ENCODE assay signal across 15 cellular contexts in the genomic region with DNA sequence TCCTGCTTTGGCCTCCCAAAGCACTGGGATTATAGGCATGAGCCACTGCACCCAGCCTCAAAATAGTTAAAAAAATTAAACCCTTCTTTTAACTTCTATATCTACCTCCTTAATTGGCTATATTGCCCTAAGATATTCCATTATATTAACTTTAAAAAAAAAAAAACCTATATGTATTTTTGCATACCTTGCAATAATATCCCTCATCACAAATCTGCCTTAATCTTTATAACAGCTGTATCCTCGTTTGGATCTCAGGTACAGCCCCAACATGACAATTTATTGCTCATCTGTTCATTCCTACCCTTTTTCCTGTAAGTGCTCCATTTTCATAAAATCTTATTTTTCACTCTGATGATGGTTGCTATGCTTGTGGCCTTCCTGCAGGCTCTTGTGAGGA. TPM values are rescaled to one million over a fixed set of nuclear protein-coding genes. Genes with fewer than 3 reads are reported as not detected.
"Had no signal": no experiment of that assay in that cellular context is flagged by ENCODE, and none has a peak within 500 bp of the region (broad histone marks: within the 10 kb centered on the region; RNA-seq: fewer than 3 reads in every experiment).

No MANE protein-coding gene starts in this region.

- H3K27ac Mint-ChIP-seq: neural progenitor cell had no signal

- H3K27me3 ChIP-seq: adrenal gland, hepatocyte, neural progenitor cell, ovary, SJSA1, tibial artery had no signal

- H3K4me1 ChIP-seq: adrenal gland, neural progenitor cell, SJSA1, tibial artery had no signal

- H3K36me3 ChIP-seq: neural progenitor cell, ovary had no signal

- ATAC-seq: esophagus mucosa, left lobe of liver had no signal

- H3K4me1 Mint-ChIP-seq: neural progenitor cell had no signal

- H3K27ac ChIP-seq: adrenal gland, hepatocyte, neural progenitor cell, ovary, SJSA1 had no signal

- H3K9me3 Mint-ChIP-seq: neural progenitor cell had no signal

- H3K9me3 ChIP-seq: adrenal gland, ovary, SJSA1, tibial artery had no signal

- H3K4me3 Mint-ChIP-seq: neural progenitor cell had no signal

- H3K4me3 ChIP-seq: adrenal gland, hepatocyte, neural progenitor cell, ovary, SJSA1, tibial artery had no signal

- DNase-seq: activated CD4-positive, CD25-positive, alpha-beta regulatory T cell treated with anti-CD3 and anti-CD28 coated beads, Interleukin-2, amount 50 U/mL, for 72 hours; activated CD8-positive, alpha-beta memory T cell treated with anti-CD3 and anti-CD28 coated beads for 24 hours; activated effector memory CD4-positive, alpha-beta T cell treated with anti-CD3 and anti-CD28 coated beads, Interleukin-2, amount 50 U/mL, for 16 hours; adrenal gland; midbrain; ovary; stimulated activated CD4-positive, alpha-beta T cell treated with anti-CD3 and anti-CD28 coated beads, Interleukin-1b, Interleukin-23, amount 100 ng/mL, for 48 hours; T-helper 9 cell; tibial artery had no signal

RNA-seq across cellular contexts. Expression of gene PCDH12, which starts 42.2 kb away (rescaled TPM):
- total RNA-seq: myocyte, SJSA1 had no signal
